In genomic region chr5:58816181-58816731, GRCh38 we compare ENCODE assay signal across 18 cellular contexts.
"Had no signal": no experiment of that assay in that cellular context is flagged by ENCODE, and none has a peak within 500 bp of the region (broad histone marks: within the 10 kb centered on the region; RNA-seq: fewer than 3 reads in every experiment).

No MANE protein-coding gene starts in this region.

- H3K79me2 ChIP-seq: parathyroid adenoma had no signal

- H2AFZ ChIP-seq: parathyroid adenoma had no signal

- ATAC-seq: gastroesophageal sphincter; left lobe of liver; naive thymus-derived CD4-positive, alpha-beta T cell; psoas muscle; sciatic nerve had no signal

- H3K27me3 ChIP-seq: gastroesophageal sphincter, stomach, transverse colon had no signal

- H3K9me3 ChIP-seq: esophagus squamous epithelium, gastroesophageal sphincter, psoas muscle, stomach, thoracic aorta, transverse colon had no signal

- DNase-seq: dermis blood vessel endothelial cell; esophagus squamous epithelium; foreskin fibroblast; glutamatergic neuron; islet precursor cell; mammary epithelial cell; naive thymus-derived CD4-positive, alpha-beta T cell; nephron progenitor cell; psoas muscle; stimulated activated naive CD4-positive, alpha-beta T cell; stomach; substantia nigra; transverse colon had no signal

- H3K36me3 ChIP-seq: esophagus squamous epithelium, gastroesophageal sphincter, stomach, thoracic aorta, transverse colon had no signal

- H3K4me1 ChIP-seq: esophagus squamous epithelium, gastroesophageal sphincter, parathyroid adenoma, psoas muscle, stomach, transverse colon had no signal

- H3K27ac ChIP-seq: esophagus squamous epithelium, gastroesophageal sphincter, parathyroid adenoma, psoas muscle, stomach, thoracic aorta, transverse colon had no signal

- H3K4me3 ChIP-seq: esophagus squamous epithelium, gastroesophageal sphincter, psoas muscle, stomach, thoracic aorta, transverse colon had no signal
